In the genomic region with DNA sequence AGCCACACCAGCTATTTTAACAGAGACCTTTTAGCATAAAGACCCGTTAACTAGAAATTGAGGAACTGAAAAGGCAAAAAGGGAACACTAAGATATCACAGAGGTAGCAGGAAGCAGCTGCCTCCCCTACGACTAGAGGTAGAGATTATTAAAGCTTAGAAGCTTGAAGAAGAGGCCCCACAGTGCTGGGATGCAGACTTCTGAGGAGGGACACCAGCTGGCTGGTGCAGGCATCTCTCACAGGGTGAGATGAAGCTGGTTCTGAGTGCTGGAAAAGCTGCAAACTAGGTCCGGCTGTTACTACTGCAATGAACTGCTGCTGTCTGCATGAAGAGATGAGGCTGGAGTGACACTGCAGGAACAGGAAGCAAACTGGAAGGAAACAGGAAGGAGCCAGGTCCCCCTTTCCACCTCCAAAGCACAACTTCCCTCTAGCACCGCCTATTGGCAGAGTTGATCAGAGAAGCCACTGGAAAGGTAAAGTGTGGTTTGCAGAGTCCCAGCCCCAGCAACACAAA, we compare ENCODE assay signal across 8 cellular contexts.
DNase-seq lines count a peak whose midpoint lies in the region; ATAC-seq, FAIRE-seq and TF ChIP-seq lines count a peak whose summit lies in the region.

No MANE protein-coding gene starts in this region.

- no peak overlapping the region for H3K27ac Mint-ChIP-seq in activated CD4-positive, alpha-beta T cell treated with anti-CD3 and anti-CD28 coated beads, Interleukin-2, amount 10 ng/mL, durations not matched to agents 24 days and 14 days
- H3K27ac Mint-ChIP-seq in stimulated activated effector memory CD8-positive, alpha-beta T cell treated with anti-CD3 and anti-CD28 coated beads, Interleukin-12 subunit alpha, Interleukin-12 subunit beta, amount 100 ng/mL, for 72 hours: peak overlapping the region; percentile 32

- no peak overlapping the region for H3K27ac ChIP-seq in WERI-Rb-1

- no peak for FAIRE-seq in RCC 7860 (lab: Jason Lieb, UNC)

- no peaks in the 10 kb centered on the region for H3K9me3 Mint-ChIP-seq in activated CD4-positive, alpha-beta T cell treated with anti-CD3 and anti-CD28 coated beads, Interleukin-2, amount 10 ng/mL, durations not matched to agents 24 days and 14 days
- no peaks in the 10 kb centered on the region for H3K9me3 Mint-ChIP-seq in stimulated activated effector memory CD8-positive, alpha-beta T cell treated with anti-CD3 and anti-CD28 coated beads, Interleukin-12 subunit alpha, Interleukin-12 subunit beta, amount 100 ng/mL, for 72 hours

- no peaks in the 10 kb centered on the region for H3K9me3 ChIP-seq in WERI-Rb-1 (ENCODE audit: severe bottlenecking)

- H3K36me3 Mint-ChIP-seq in activated CD4-positive, alpha-beta T cell treated with anti-CD3 and anti-CD28 coated beads, Interleukin-2, amount 10 ng/mL, durations not matched to agents 24 days and 14 days (ENCODE audit: low read depth): no peaks in the 10 kb centered on the region
- no peaks in the 10 kb centered on the region for H3K36me3 Mint-ChIP-seq in stimulated activated effector memory CD8-positive, alpha-beta T cell treated with anti-CD3 and anti-CD28 coated beads, Interleukin-12 subunit alpha, Interleukin-12 subunit beta, amount 100 ng/mL, for 72 hours

- no peak overlapping the region for H3K4me3 Mint-ChIP-seq in activated CD4-positive, alpha-beta T cell treated with anti-CD3 and anti-CD28 coated beads, Interleukin-2, amount 10 ng/mL, durations not matched to agents 24 days and 14 days
- no peak overlapping the region for H3K4me3 Mint-ChIP-seq in stimulated activated effector memory CD8-positive, alpha-beta T cell treated with anti-CD3 and anti-CD28 coated beads, Interleukin-12 subunit alpha, Interleukin-12 subunit beta, amount 100 ng/mL, for 72 hours

- ATAC-seq in GM21515 (IDR thresholded peaks at IDR 0.05; ENCODE audit: unreplicated experiment) (peak; percentile 97), HG03521 (IDR thresholded peaks at IDR 0.05; ENCODE audit: unreplicated experiment) (peak; percentile 98)
- ATAC-seq in stimulated activated effector memory CD8-positive, alpha-beta T cell treated with anti-CD3 and anti-CD28 coated beads, Interleukin-12 subunit alpha, Interleukin-12 subunit beta, amount 100 ng/mL, for 72 hours: no peak

- no peaks in the 10 kb centered on the region for H3K4me1 Mint-ChIP-seq in activated CD4-positive, alpha-beta T cell treated with anti-CD3 and anti-CD28 coated beads, Interleukin-2, amount 10 ng/mL, durations not matched to agents 24 days and 14 days
- peaks cover 8% of the 10 kb centered on the region for H3K4me1 Mint-ChIP-seq in stimulated activated effector memory CD8-positive, alpha-beta T cell treated with anti-CD3 and anti-CD28 coated beads, Interleukin-12 subunit alpha, Interleukin-12 subunit beta, amount 100 ng/mL, for 72 hours

- DNase-seq in activated CD4-positive, alpha-beta T cell treated with anti-CD3 and anti-CD28 coated beads, Interleukin-2, amount 10 ng/mL, durations not matched to agents 24 days and 14 days: peak; percentile 59
- DNase-seq in activated CD4-positive, alpha-beta T cell treated with anti-CD3 and anti-CD28 coated beads, Interleukin-2, amount 50 U/mL, for 4 hours: no peak
- DNase-seq in WERI-Rb-1 (peak; percentile 15), COR-L47 (lab: John Stamatoyannopoulos, UW) (no peak), RCC 7860 (ENCODE audit: low spot score) (no peak)
- DNase-seq in stimulated activated effector memory CD8-positive, alpha-beta T cell treated with anti-CD3 and anti-CD28 coated beads, Interleukin-12 subunit alpha, Interleukin-12 subunit beta, amount 100 ng/mL, for 72 hours (ENCODE audit: low spot score in 2 of 2): no peak

- intact Hi-C loops in activated CD4-positive, alpha-beta T cell treated with anti-CD3 and anti-CD28 coated beads, Interleukin-2, amount 10 ng/mL, durations not matched to agents 24 days and 14 days (cut with micrococcal nuclease): no loop called here

- H3K27me3 ChIP-seq in WERI-Rb-1 (ENCODE audit: insufficient read depth, low read depth, severe bottlenecking): peaks cover 49% of the 10 kb centered on the region

- H3K36me3 ChIP-seq in WERI-Rb-1: no peaks in the 10 kb centered on the region

- no peak overlapping the region for H3K4me3 ChIP-seq in WERI-Rb-1 (ENCODE audit: low read depth, low read length)

- TF ChIP-seq CTCF in WERI-Rb-1 (IDR thresholded peaks at IDR 0.05; ENCODE audit: low read depth, low read length): peak; percentile 45; the same call in 1 of the 2 replicates

- H3K27me3 Mint-ChIP-seq in activated CD4-positive, alpha-beta T cell treated with anti-CD3 and anti-CD28 coated beads, Interleukin-2, amount 10 ng/mL, durations not matched to agents 24 days and 14 days: no peaks in the 10 kb centered on the region

Comparison
In these comparisons a context has a peak if more than half of its experiments do, and no peak if none do; other contexts are left out.
1. DNase-seq: peak in activated CD4-positive, alpha-beta T cell treated with anti-CD3 and anti-CD28 coated beads, Interleukin-2, amount 10 ng/mL, durations not matched to agents 24 days and 14 days (single experiment) and WERI-Rb-1 (single experiment); none in activated CD4-positive, alpha-beta T cell treated with anti-CD3 and anti-CD28 coated beads, Interleukin-2, amount 50 U/mL, for 4 hours (0 of 2), stimulated activated effector memory CD8-positive, alpha-beta T cell treated with anti-CD3 and anti-CD28 coated beads, Interleukin-12 subunit alpha, Interleukin-12 subunit beta, amount 100 ng/mL, for 72 hours (0 of 2), COR-L47 (single experiment) and RCC 7860 (single experiment).